In genomic region chr5:19411936-19412335, GRCh38 we compare ENCODE assay signal across 24 cellular contexts.
"Had no signal": no experiment of that assay in that cellular context is flagged by ENCODE, and none has a peak within 500 bp of the region (broad histone marks: within the 10 kb centered on the region; RNA-seq: fewer than 3 reads in every experiment).

No MANE protein-coding gene starts in this region.

- H3K4me3 ChIP-seq: colonic mucosa, dorsolateral prefrontal cortex, esophagus muscularis mucosa, gastroesophageal sphincter, heart left ventricle, hepatocyte, left lung, lower lobe of right lung, mucosa of descending colon had no signal

- H3K27me3 ChIP-seq: colonic mucosa, dorsolateral prefrontal cortex, esophagus muscularis mucosa, foreskin keratinocyte, gastroesophageal sphincter, heart left ventricle, hepatocyte, left lung had no signal

- H2AFZ ChIP-seq: hepatocyte had no signal

- H3K27me3 Mint-ChIP-seq: naive B cell had no signal

- H3K27ac Mint-ChIP-seq: immature natural killer cell, mesothelial cell of epicardium, naive B cell had no signal

- ATAC-seq: foreskin keratinocyte, gastroesophageal sphincter, heart left ventricle, left cardiac atrium, left lung, left ventricle myocardium superior, lower lobe of right lung, mucosa of descending colon had no signal

- H3K36me3 Mint-ChIP-seq: immature natural killer cell, mesothelial cell of epicardium, naive B cell had no signal

- H3K4me3 Mint-ChIP-seq: immature natural killer cell, mesothelial cell of epicardium, naive B cell had no signal

- FAIRE-seq: endothelial cell of umbilical vein, frontal cortex, islet of Langerhans, keratinocyte had no signal

- H3K36me3 ChIP-seq: colonic mucosa, esophagus muscularis mucosa, gastroesophageal sphincter, heart left ventricle, left lung, lower lobe of right lung had no signal

- H3K4me2 ChIP-seq: hepatocyte had no signal

- H3K4me1 ChIP-seq: colonic mucosa, esophagus muscularis mucosa, foreskin keratinocyte, gastroesophageal sphincter, heart left ventricle, left lung, lower lobe of right lung had no signal

- H3K27ac ChIP-seq: colonic mucosa, dorsolateral prefrontal cortex, esophagus muscularis mucosa, foreskin keratinocyte, gastroesophageal sphincter, heart left ventricle, hepatocyte, left lung, lower lobe of right lung had no signal

- DNase-seq: colonic mucosa; dermis blood vessel endothelial cell; dorsolateral prefrontal cortex; effector CD4-positive, alpha-beta T cell; effector memory CD4-positive, alpha-beta T cell; foreskin keratinocyte; heart left ventricle; hypothalamus; immature natural killer cell; left cardiac atrium; left lung; left ventricle myocardium superior; lower lobe of right lung; mesenchymal stem cell; mucosa of descending colon; naive B cell had no signal

- H3K79me2 ChIP-seq: hepatocyte had no signal

- H3K9me3 ChIP-seq: colonic mucosa, gastroesophageal sphincter had no signal

- H3K4me1 Mint-ChIP-seq: immature natural killer cell, mesothelial cell of epicardium, naive B cell had no signal
